In the genomic region with DNA sequence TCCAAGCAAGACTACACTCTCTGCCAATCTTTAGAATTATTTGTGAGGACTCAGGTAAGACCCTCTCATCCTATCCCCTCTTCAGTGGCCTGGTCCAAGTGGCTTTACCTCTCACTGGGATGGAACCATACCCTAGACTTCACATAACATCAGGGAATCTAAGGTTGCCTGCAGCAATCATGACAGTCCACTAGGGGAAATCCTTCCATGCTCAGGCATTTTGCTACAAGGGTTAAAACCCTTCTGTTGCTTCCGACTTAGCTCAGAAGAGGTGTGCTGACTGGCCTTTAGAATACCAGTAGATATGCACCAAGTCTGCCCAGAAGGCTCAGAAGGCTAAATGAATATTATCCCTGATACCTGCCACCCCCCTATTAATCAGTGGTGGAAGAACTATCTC, we compare ENCODE assay signal across 19 cellular contexts. TPM values are rescaled to one million over a fixed set of nuclear protein-coding genes. Genes with fewer than 3 reads are reported as not detected.
A peak's percentile ranks its signal among the peaks of the same experiment; 100 is the strongest.
DNase-seq lines count a peak whose midpoint lies in the region; ATAC-seq and TF ChIP-seq lines count a peak whose summit lies in the region.
"Had no signal": no experiment of that assay in that cellular context is flagged by ENCODE, and none has a peak within 500 bp of the region (broad histone marks: within the 10 kb centered on the region; RNA-seq: fewer than 3 reads in every experiment).

No MANE protein-coding gene starts in this region.

- no peak for DNase-seq in AG10803 (ENCODE audit: low read depth)
- no peak for DNase-seq in HFF-Myc (ENCODE audit: extremely low read depth, low read depth)
- DNase-seq in WTC11 (ENCODE audit: low spot score), result no peak
- peak; percentile 53 for DNase-seq in iPS-NIHi11 (ENCODE audit: low spot score)
- DNase-seq in SKM-1 treated with dmso at 0.1 percent for 144 hours (lab: John Stamatoyannopoulos, UW; ENCODE audit: unreplicated experiment), result no peak
- no peak for DNase-seq in nucleus accumbens (lab: John Stamatoyannopoulos, UW)
- DNase-seq in gastrocnemius medialis, result no peak
- DNase-seq in effector memory CD8-positive, alpha-beta T cell, result no peak
- DNase-seq: activated CD4-positive, alpha-beta T cell treated with anti-CD3 and anti-CD28 coated beads, Interleukin-2, amount 10 ng/mL, durations not matched to agents 7 days and 5 days; aorta; left lung; mucosa of descending colon; NCI-H2107; NCI-H69 had no signal

- ATAC-seq in WTC11 (peak; percentile 90), gastrocnemius medialis (no peak)
- ATAC-seq in effector memory CD8-positive, alpha-beta T cell (replicated peaks), result no peak
- ATAC-seq: left lung, mucosa of descending colon had no signal

- POLR2A ChIA-PET in WTC11 (lab: Charles Lee), result no interaction called here

- H3K9me3 Mint-ChIP-seq in WTC11, result peaks cover 9% of the 10 kb centered on the region
- peaks cover 0 to 8% of the 10 kb centered on the region in 2 donors for H3K9me3 Mint-ChIP-seq in effector memory CD8-positive, alpha-beta T cell
- H3K9me3 Mint-ChIP-seq: activated CD4-positive, alpha-beta T cell treated with anti-CD3 and anti-CD28 coated beads, Interleukin-2, amount 10 ng/mL, durations not matched to agents 7 days and 5 days had no signal

- no peaks in the 10 kb centered on the region for H3K36me3 Mint-ChIP-seq in WTC11
- H3K36me3 Mint-ChIP-seq in effector memory CD8-positive, alpha-beta T cell (ENCODE audit: insufficient read depth), result no peaks in the 10 kb centered on the region

- CTCF ChIA-PET in WTC11 (lab: Charles Lee), result interaction anchor here (0.5 to 1.5 kb wide), 8 partner anchors 15 to 330 kb away, joined by 3 to 4 read pairs (median 3); no protein-coding TSS in a partner anchor

- H3K4me1 Mint-ChIP-seq in WTC11, result peaks cover 11% of the 10 kb centered on the region
- no peaks in the 10 kb centered on the region for H3K4me1 Mint-ChIP-seq in effector memory CD8-positive, alpha-beta T cell (ENCODE audit: low read depth in 2 of 2)
- H3K4me1 Mint-ChIP-seq: activated CD4-positive, alpha-beta T cell treated with anti-CD3 and anti-CD28 coated beads, Interleukin-2, amount 10 ng/mL, durations not matched to agents 7 days and 5 days had no signal

- H3K9me3 ChIP-seq in gastrocnemius medialis, result no peaks in the 10 kb centered on the region
- H3K9me3 ChIP-seq: HAP-1, left lung, mucosa of descending colon, vagina had no signal

- H3K4me1 ChIP-seq in gastrocnemius medialis, result no peaks in the 10 kb centered on the region
- H3K4me1 ChIP-seq: HAP-1, left lung, vagina had no signal

- peaks cover 2% of the 10 kb centered on the region for H3K27me3 Mint-ChIP-seq in WTC11 (ENCODE audit: low read depth)
- peaks cover 0 to 5% of the 10 kb centered on the region in 2 donors for H3K27me3 Mint-ChIP-seq in effector memory CD8-positive, alpha-beta T cell
- H3K27me3 Mint-ChIP-seq: activated CD4-positive, alpha-beta T cell treated with anti-CD3 and anti-CD28 coated beads, Interleukin-2, amount 10 ng/mL, durations not matched to agents 7 days and 5 days had no signal

- intact Hi-C loops in gastrocnemius medialis (cut with DNase I; ENCODE audit: low total_unique reads), result no loop called here

- H3K4me3 Mint-ChIP-seq in WTC11, result no peak overlapping the region
- H3K4me3 Mint-ChIP-seq in effector memory CD8-positive, alpha-beta T cell, result no peak overlapping the region
- H3K4me3 Mint-ChIP-seq: activated CD4-positive, alpha-beta T cell treated with anti-CD3 and anti-CD28 coated beads, Interleukin-2, amount 10 ng/mL, durations not matched to agents 7 days and 5 days had no signal

- TF ChIP-seq CTCF in AG10803 (conservative IDR thresholded peaks at IDR 0.05; ENCODE audit: low read length) (0 out of 2 replicates have a peak, but pooled peaks have one; percentile 3), HFF-Myc (IDR thresholded peaks at IDR 0.05; ENCODE audit: low read depth, low read length, missing control alignments) (peak; percentile 24), WTC11 (IDR thresholded peaks at IDR 0.05) (no peak), gastrocnemius medialis (IDR thresholded peaks at IDR 0.05 in 4 of 5, conservative IDR thresholded peaks at IDR 0.05 in 1 of 5) (no peak)

- no peak overlapping the region for H3K27ac ChIP-seq in gastrocnemius medialis
- H3K27ac ChIP-seq: KMS-11, left lung, vagina had no signal

- no peak overlapping the region for H3K27ac Mint-ChIP-seq in WTC11
- H3K27ac Mint-ChIP-seq in effector memory CD8-positive, alpha-beta T cell, result no peak overlapping the region
- H3K27ac Mint-ChIP-seq: activated CD4-positive, alpha-beta T cell treated with anti-CD3 and anti-CD28 coated beads, Interleukin-2, amount 10 ng/mL, durations not matched to agents 7 days and 5 days had no signal

- in situ Hi-C loops in gastrocnemius medialis (cut with MboI; ENCODE audit: low sequenced_read_pairs in 4 of 4), result no loop called here

- H3K4me3 ChIP-seq in AG10803 (ENCODE audit: low read length) (no peak overlapping the region), HFF-Myc (replicated peaks; ENCODE audit: low read depth, low read length) (no peak overlapping the region), gastrocnemius medialis (no peak overlapping the region)
- H3K4me3 ChIP-seq: HAP-1, left lung, mucosa of descending colon, vagina had no signal

- no peaks in the 10 kb centered on the region for H3K27me3 ChIP-seq in gastrocnemius medialis
- H3K27me3 ChIP-seq: left lung, vagina had no signal

- H3K36me3 ChIP-seq in gastrocnemius medialis, result no peaks in the 10 kb centered on the region
- H3K36me3 ChIP-seq: HAP-1, left lung, vagina had no signal

- no peak for TF ChIP-seq POLR2A in gastrocnemius medialis (IDR thresholded peaks at IDR 0.05)

TF ChIP-seq in WTC11, 78 proteins besides CTCF, POLR2A, EP300 and RAD21 (continues in another document):
- TF ChIP-seq ELF4 (CRISPR knock-in tag; IDR thresholded peaks at IDR 0.05; ENCODE audit: low read depth) (no peak), NR1H2 (CRISPR knock-in tag; IDR thresholded peaks at IDR 0.05) (no peak), NR3C1 (CRISPR knock-in tag; conservative IDR thresholded peaks at IDR 0.05; ENCODE audit: low read depth) (no peak)
- TF ChIP-seq, protein P1, sequence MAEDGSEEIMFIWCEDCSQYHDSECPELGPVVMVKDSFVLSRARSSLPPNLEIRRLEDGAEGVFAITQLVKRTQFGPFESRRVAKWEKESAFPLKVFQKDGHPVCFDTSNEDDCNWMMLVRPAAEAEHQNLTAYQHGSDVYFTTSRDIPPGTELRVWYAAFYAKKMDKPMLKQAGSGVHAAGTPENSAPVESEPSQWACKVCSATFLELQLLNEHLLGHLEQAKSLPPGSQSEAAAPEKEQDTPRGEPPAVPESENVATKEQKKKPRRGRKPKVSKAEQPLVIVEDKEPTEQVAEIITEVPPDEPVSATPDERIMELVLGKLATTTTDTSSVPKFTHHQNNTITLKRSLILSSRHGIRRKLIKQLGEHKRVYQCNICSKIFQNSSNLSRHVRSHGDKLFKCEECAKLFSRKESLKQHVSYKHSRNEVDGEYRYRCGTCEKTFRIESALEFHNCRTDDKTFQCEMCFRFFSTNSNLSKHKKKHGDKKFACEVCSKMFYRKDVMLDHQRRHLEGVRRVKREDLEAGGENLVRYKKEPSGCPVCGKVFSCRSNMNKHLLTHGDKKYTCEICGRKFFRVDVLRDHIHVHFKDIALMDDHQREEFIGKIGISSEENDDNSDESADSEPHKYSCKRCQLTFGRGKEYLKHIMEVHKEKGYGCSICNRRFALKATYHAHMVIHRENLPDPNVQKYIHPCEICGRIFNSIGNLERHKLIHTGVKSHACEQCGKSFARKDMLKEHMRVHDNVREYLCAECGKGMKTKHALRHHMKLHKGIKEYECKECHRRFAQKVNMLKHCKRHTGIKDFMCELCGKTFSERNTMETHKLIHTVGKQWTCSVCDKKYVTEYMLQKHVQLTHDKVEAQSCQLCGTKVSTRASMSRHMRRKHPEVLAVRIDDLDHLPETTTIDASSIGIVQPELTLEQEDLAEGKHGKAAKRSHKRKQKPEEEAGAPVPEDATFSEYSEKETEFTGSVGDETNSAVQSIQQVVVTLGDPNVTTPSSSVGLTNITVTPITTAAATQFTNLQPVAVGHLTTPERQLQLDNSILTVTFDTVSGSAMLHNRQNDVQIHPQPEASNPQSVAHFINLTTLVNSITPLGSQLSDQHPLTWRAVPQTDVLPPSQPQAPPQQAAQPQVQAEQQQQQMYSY (CRISPR knock-in tag; IDR thresholded peaks at IDR 0.05), result no peak
- TF ChIP-seq, protein P2, sequence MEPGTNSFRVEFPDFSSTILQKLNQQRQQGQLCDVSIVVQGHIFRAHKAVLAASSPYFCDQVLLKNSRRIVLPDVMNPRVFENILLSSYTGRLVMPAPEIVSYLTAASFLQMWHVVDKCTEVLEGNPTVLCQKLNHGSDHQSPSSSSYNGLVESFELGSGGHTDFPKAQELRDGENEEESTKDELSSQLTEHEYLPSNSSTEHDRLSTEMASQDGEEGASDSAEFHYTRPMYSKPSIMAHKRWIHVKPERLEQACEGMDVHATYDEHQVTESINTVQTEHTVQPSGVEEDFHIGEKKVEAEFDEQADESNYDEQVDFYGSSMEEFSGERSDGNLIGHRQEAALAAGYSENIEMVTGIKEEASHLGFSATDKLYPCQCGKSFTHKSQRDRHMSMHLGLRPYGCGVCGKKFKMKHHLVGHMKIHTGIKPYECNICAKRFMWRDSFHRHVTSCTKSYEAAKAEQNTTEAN (CRISPR knock-in tag; IDR thresholded peaks at IDR 0.05), result no peak
- TF ChIP-seq, protein P3, sequence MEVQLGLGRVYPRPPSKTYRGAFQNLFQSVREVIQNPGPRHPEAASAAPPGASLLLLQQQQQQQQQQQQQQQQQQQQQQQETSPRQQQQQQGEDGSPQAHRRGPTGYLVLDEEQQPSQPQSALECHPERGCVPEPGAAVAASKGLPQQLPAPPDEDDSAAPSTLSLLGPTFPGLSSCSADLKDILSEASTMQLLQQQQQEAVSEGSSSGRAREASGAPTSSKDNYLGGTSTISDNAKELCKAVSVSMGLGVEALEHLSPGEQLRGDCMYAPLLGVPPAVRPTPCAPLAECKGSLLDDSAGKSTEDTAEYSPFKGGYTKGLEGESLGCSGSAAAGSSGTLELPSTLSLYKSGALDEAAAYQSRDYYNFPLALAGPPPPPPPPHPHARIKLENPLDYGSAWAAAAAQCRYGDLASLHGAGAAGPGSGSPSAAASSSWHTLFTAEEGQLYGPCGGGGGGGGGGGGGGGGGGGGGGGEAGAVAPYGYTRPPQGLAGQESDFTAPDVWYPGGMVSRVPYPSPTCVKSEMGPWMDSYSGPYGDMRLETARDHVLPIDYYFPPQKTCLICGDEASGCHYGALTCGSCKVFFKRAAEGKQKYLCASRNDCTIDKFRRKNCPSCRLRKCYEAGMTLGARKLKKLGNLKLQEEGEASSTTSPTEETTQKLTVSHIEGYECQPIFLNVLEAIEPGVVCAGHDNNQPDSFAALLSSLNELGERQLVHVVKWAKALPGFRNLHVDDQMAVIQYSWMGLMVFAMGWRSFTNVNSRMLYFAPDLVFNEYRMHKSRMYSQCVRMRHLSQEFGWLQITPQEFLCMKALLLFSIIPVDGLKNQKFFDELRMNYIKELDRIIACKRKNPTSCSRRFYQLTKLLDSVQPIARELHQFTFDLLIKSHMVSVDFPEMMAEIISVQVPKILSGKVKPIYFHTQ (CRISPR knock-in tag; IDR thresholded peaks at IDR 0.05), result no peak

RNA-seq across cellular contexts. Expression of a gene that starts 24.9 kb away (rescaled TPM):
- total RNA-seq in WTC11 (2021) (not detected in 3 replicates), gastrocnemius medialis (not detected)
- total RNA-seq: activated CD4-positive, alpha-beta T cell treated with anti-CD3 and anti-CD28 coated beads, Interleukin-2, amount 10 ng/mL, durations not matched to agents 7 days and 5 days; aorta; G401; left lung; mucosa of descending colon; omental fat pad; vagina had no signal

Comparison
In these comparisons a context has a peak if more than half of its experiments do, and no peak if none do; other contexts are left out.
1. CTCF ChIP-seq: peak in AG10803 (single experiment) and HFF-Myc (single experiment); none in WTC11 (single experiment) and gastrocnemius medialis (0 of 5).